Comparison of ENCODE assay signal across 8 cellular contexts in the genomic region with DNA sequence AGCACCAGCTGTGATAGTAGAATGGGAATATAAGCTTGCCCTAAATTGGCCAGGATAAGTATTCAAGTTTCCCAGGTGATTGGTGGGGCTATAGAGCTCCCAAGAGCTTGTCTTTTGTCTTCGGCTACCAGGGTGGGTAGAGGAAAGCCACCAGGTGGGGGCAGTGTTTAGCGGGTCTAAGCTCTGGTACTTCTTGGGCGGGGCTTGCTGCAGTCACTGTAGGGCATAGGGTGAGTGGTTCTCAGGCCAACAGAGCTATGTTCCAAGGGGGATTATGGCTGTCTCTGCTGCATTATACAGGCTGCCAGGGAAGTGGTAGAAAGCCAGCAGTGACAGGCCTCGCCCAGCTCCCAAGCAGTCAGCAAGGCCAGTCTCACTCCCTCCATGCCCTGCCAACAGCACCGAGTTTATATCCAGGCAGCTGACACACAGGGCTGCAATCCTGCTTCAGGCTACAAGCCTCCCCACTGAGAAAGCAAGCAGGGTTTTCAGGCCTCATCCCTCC.
DNase-seq lines count a peak whose midpoint lies in the region; ATAC-seq and TF ChIP-seq lines count a peak whose summit lies in the region.

No MANE protein-coding gene starts in this region.

- no peak overlapping the region for H3K27ac ChIP-seq in 22Rv1
- no peak overlapping the region for H3K27ac ChIP-seq in thyroid gland

- no peaks in the 10 kb centered on the region for H3K36me3 ChIP-seq in thyroid gland

- H3K27me3 Mint-ChIP-seq in neural crest cell (ENCODE audit: low read depth), result peaks cover 48% of the 10 kb centered on the region

- no peaks in the 10 kb centered on the region for H3K4me1 Mint-ChIP-seq in neural crest cell

- H3K27ac Mint-ChIP-seq in neural crest cell (ENCODE audit: unreplicated experiment), result no peak overlapping the region

- 27 to 33% methylated on average over 3 of the region's 5 CpGs for WGBS in thyroid gland, 2 donors

- H3K36me3 Mint-ChIP-seq in neural crest cell (ENCODE audit: low read depth), result peaks cover 2% of the 10 kb centered on the region

- no peak overlapping the region for H3K4me3 Mint-ChIP-seq in neural crest cell

- peak; percentile 39 to 54 for DNase-seq in NOMO-1 (lab: John Stamatoyannopoulos, UW; ENCODE audit: unreplicated experiment in 2 of 2)
- DNase-seq in activated CD8-positive, alpha-beta memory T cell treated with anti-CD3 and anti-CD28 coated beads, Interleukin-2, amount 50 U/mL, for 24 hours (ENCODE audit: extremely low read depth), result peak; percentile 33
- peak; percentile 42 for DNase-seq in fibroblast of gingiva (ENCODE audit: low read depth)
- peak; percentile 60 for DNase-seq in neural crest cell (ENCODE audit: low read depth, low spot score)
- peak; percentile 12 to 25 for DNase-seq in thyroid gland

- no peaks in the 10 kb centered on the region for H3K4me1 ChIP-seq in thyroid gland

- peaks cover 16% of the 10 kb centered on the region for H3K9me3 Mint-ChIP-seq in neural crest cell

- H3K4me3 ChIP-seq in GM12875 (ENCODE audit: low read depth, low read length), result no peak overlapping the region
- H3K4me3 ChIP-seq in thyroid gland (replicated peaks in 1 of 3), result no peak overlapping the region

- H3K27me3 ChIP-seq in thyroid gland, result no peaks in the 10 kb centered on the region

- no peak for TF ChIP-seq POLR2A in thyroid gland (IDR thresholded peaks at IDR 0.05)

- peak; percentile 92 for ATAC-seq in HG02885 (IDR thresholded peaks at IDR 0.05; ENCODE audit: poor library complexity, unreplicated experiment)

- TF ChIP-seq CTCF in 22Rv1 (IDR thresholded peaks at IDR 0.05) (peak; percentile 93), GM12875 (IDR thresholded peaks at IDR 0.05; ENCODE audit: borderline replicate concordance, insufficient read depth, low read depth, low read length) (peak; percentile 74), neural crest cell (conservative IDR thresholded peaks at IDR 0.05) (peak; percentile 62), thyroid gland (IDR thresholded peaks at IDR 0.05) (peak in 1 of 6 experiments; percentile 19)

- H3K9me3 ChIP-seq in thyroid gland, result no peaks in the 10 kb centered on the region

- intact Hi-C loops in thyroid gland (cut with DNase I), result no loop called here
